Comparison of ENCODE assay signal across 9 cellular contexts in the genomic region with DNA sequence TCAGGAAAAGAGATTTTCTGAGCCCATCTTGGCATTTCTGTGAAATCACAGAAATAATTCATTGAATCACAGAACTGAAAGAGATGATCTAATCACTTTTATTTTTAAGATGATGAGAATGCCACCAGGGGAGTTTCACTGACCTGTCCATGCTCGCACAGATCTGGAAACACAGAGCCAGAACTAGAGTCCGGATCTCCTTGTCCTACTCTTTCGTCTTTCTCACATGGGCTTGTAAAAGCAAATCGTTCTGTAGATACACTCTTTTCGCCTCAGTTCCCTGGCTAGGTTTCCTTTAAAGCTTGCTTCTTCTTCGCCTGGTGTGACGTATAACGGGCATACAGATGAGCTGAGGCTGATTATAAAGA.
DNase-seq lines count a peak whose midpoint lies in the region; ATAC-seq and TF ChIP-seq lines count a peak whose summit lies in the region.
"Had no signal": no experiment of that assay in that cellular context is flagged by ENCODE, and none has a peak within 500 bp of the region (broad histone marks: within the 10 kb centered on the region; RNA-seq: fewer than 3 reads in every experiment).

No MANE protein-coding gene starts in this region.

- no peak overlapping the region for H3K4me3 ChIP-seq in GM23338
- H3K4me3 ChIP-seq in mesendoderm (ENCODE audit: low read length) = no peak overlapping the region

- peaks cover 15% of the 10 kb centered on the region for H3K4me1 Mint-ChIP-seq in GM23338

- no peaks in the 10 kb centered on the region for H3K9me2 ChIP-seq in GM23338 (ENCODE audit: insufficient read depth)

- no peak overlapping the region for H3K23ac ChIP-seq in mesendoderm (ENCODE audit: low read length)

- no peak overlapping the region for H3K4ac ChIP-seq in mesendoderm (ENCODE audit: low read depth, low read length)

- no peak overlapping the region for H2AK5ac ChIP-seq in mesendoderm (ENCODE audit: low read length)

- no peaks in the 10 kb centered on the region for H3K79me1 ChIP-seq in mesendoderm (ENCODE audit: low read length)

- no peaks in the 10 kb centered on the region for H3K4me1 ChIP-seq in GM23338 (ENCODE audit: insufficient read depth)
- H3K4me1 ChIP-seq in mesendoderm (ENCODE audit: control insufficient read depth, low read depth, low read length) = no peaks in the 10 kb centered on the region

- no peak overlapping the region for H3K27ac Mint-ChIP-seq in GM23338
- H3K27ac Mint-ChIP-seq: activated naive CD8-positive, alpha-beta T cell had no signal

- no peak overlapping the region for H4K5ac ChIP-seq in mesendoderm (ENCODE audit: low read length)

- H3K4me2 ChIP-seq in GM23338 (no peak overlapping the region), mesendoderm (ENCODE audit: low read length) (no peak overlapping the region)

- no peaks in the 10 kb centered on the region for H3F3A ChIP-seq in GM23338 (replicated peaks; ENCODE audit: low read depth)

- H3K4me3 Mint-ChIP-seq in GM23338 = no peak overlapping the region
- H3K4me3 Mint-ChIP-seq: activated naive CD8-positive, alpha-beta T cell had no signal

- H3K36me3 Mint-ChIP-seq in GM23338 (ENCODE audit: low read depth) = no peaks in the 10 kb centered on the region
- H3K36me3 Mint-ChIP-seq: activated naive CD8-positive, alpha-beta T cell had no signal

- H3K18ac ChIP-seq in mesendoderm (ENCODE audit: low read length) = no peak overlapping the region

- no peak for TF ChIP-seq CTCF in GM23338 (conservative IDR thresholded peaks at IDR 0.05; ENCODE audit: low read depth in 2 of 2)

- no peaks in the 10 kb centered on the region for H3K36me3 ChIP-seq in GM23338 (ENCODE audit: insufficient read depth)
- H3K36me3 ChIP-seq in mesendoderm (ENCODE audit: control insufficient read depth, insufficient read depth, low read length) = no peaks in the 10 kb centered on the region

- peak overlapping the region; percentile 37 for H2BK120ac ChIP-seq in mesendoderm (ENCODE audit: low read depth, low read length)

- H3K27me3 ChIP-seq in GM23338 (ENCODE audit: insufficient read depth) = no peaks in the 10 kb centered on the region
- no peaks in the 10 kb centered on the region for H3K27me3 ChIP-seq in mesendoderm (ENCODE audit: insufficient read depth, low read length, poor library complexity)

- no peaks in the 10 kb centered on the region for H3K27me3 Mint-ChIP-seq in GM23338 (ENCODE audit: insufficient read depth, low read depth, poor library complexity)

- H3K9me3 Mint-ChIP-seq in GM23338 = no peaks in the 10 kb centered on the region

- H3K79me2 ChIP-seq in GM23338 (replicated peaks; ENCODE audit: insufficient read depth) (no peaks in the 10 kb centered on the region), mesendoderm (ENCODE audit: control insufficient read depth, insufficient read depth, low read length) (no peaks in the 10 kb centered on the region)

- ATAC-seq in GM23338 (no peak), SK-N-SH treated with all-trans-retinoic acid at 6 μM for 48 hours (peak; percentile 18)

- H2AFZ ChIP-seq in GM23338 = peak overlapping the region; percentile 84; the same call in 1 of the 2 replicates

- H4K8ac ChIP-seq in mesendoderm (ENCODE audit: low read depth, low read length) = no peak overlapping the region

- H3K27ac ChIP-seq in GM23338 (ENCODE audit: low read depth) = no peak overlapping the region
- no peak overlapping the region for H3K27ac ChIP-seq in mesendoderm (ENCODE audit: low read depth, low read length)

- H4K20me1 ChIP-seq in GM23338 (replicated peaks; ENCODE audit: insufficient read depth) = no peaks in the 10 kb centered on the region

- no peak overlapping the region for H2BK5ac ChIP-seq in mesendoderm (ENCODE audit: low read length)

- no peak overlapping the region for H2BK15ac ChIP-seq in mesendoderm (replicated peaks; ENCODE audit: low read depth)

- H3K9ac ChIP-seq in mesendoderm (ENCODE audit: low read length) = no peak overlapping the region

- DNase-seq in EL = peak; percentile 33
- DNase-seq in GM23338 (ENCODE audit: low spot score) = no peak
- DNase-seq in mesendoderm = no peak
- DNase-seq in RKO (ENCODE audit: low spot score) = no peak
- no peak for DNase-seq in activated effector memory CD4-positive, alpha-beta T cell treated with anti-CD3 and anti-CD28 coated beads, Interleukin-2, amount 50 U/mL, for 16 hours
- DNase-seq in activated CD4-positive, CD25-positive, alpha-beta regulatory T cell (lab: John Stamatoyannopoulos, UW) = no peak
- DNase-seq in NCI-H187 treated with DMSO at 0.1 percent for 48 hours (lab: John Stamatoyannopoulos, UW) = no peak

- H3K56ac ChIP-seq in mesendoderm (ENCODE audit: low read length) = no peak overlapping the region

- no CpG with 5 or more reads among the region's 8 CpGs for WGBS in mesendoderm (ENCODE audit: extremely low coverage, insufficient coverage, low lambda C conversion rate)

TF ChIP-seq in GM23338, 12 proteins besides CTCF, POLR2A, EP300 and RAD21:
- TF ChIP-seq EZH2phosphoT487 (IDR thresholded peaks at IDR 0.05; ENCODE audit: unreplicated experiment) (no peak), STAT1 (IDR thresholded peaks at IDR 0.05; ENCODE audit: unreplicated experiment) (no peak), NANOG (IDR thresholded peaks at IDR 0.05; ENCODE audit: borderline replicate concordance) (no peak)

TF ChIP-seq in SK-N-SH treated with all-trans-retinoic acid at 6 μM for 48 hours, 23 proteins besides CTCF, POLR2A, EP300 and RAD21 (continues in another document):
- TF ChIP-seq OSR1 (CRISPR knock-in tag; IDR thresholded peaks at IDR 0.05) (no peak), CSDC2 (CRISPR knock-in tag; IDR thresholded peaks at IDR 0.05) (no peak), TSHZ2 (CRISPR knock-in tag; IDR thresholded peaks at IDR 0.05) (no peak), TOX (CRISPR knock-in tag; IDR thresholded peaks at IDR 0.05; ENCODE audit: borderline replicate concordance) (no peak), ZNF70 (CRISPR knock-in tag; IDR thresholded peaks at IDR 0.05) (no peak), ESRRG (CRISPR knock-in tag; IDR thresholded peaks at IDR 0.05) (no peak), ZFP3 (CRISPR knock-in tag; IDR thresholded peaks at IDR 0.05) (no peak), ZC3H10 (CRISPR knock-in tag; IDR thresholded peaks at IDR 0.05) (no peak), ZNF8 (CRISPR knock-in tag; IDR thresholded peaks at IDR 0.05) (no peak), CSRNP3 (CRISPR knock-in tag; IDR thresholded peaks at IDR 0.05) (no peak), ZFP30 (CRISPR knock-in tag; IDR thresholded peaks at IDR 0.05) (no peak), GLIS3 (CRISPR knock-in tag; IDR thresholded peaks at IDR 0.05) (no peak), SNAI2 (CRISPR knock-in tag; IDR thresholded peaks at IDR 0.05) (no peak), PPARA (CRISPR knock-in tag; IDR thresholded peaks at IDR 0.05; ENCODE audit: borderline replicate concordance) (no peak), BACH2 (CRISPR knock-in tag; IDR thresholded peaks at IDR 0.05; ENCODE audit: borderline replicate concordance) (no peak), RARB (CRISPR knock-in tag; IDR thresholded peaks at IDR 0.05) (no peak), TCF4 (CRISPR knock-in tag; IDR thresholded peaks at IDR 0.05; ENCODE audit: borderline replicate concordance) (no peak), ZNF565 (CRISPR knock-in tag; conservative IDR thresholded peaks at IDR 0.05; ENCODE audit: low read depth) (no peak)
